In genomic region chr5:42216904-42217303, GRCh38 we compare ENCODE assay signal across 23 cellular contexts.
DNase-seq lines count a peak whose midpoint lies in the region; ATAC-seq, FAIRE-seq and TF ChIP-seq lines count a peak whose summit lies in the region.
"Had no signal": no experiment of that assay in that cellular context is flagged by ENCODE, and none has a peak within 500 bp of the region (broad histone marks: within the 10 kb centered on the region; RNA-seq: fewer than 3 reads in every experiment).

No MANE protein-coding gene starts in this region.

- RAD21 ChIA-PET in GM12878 (lab: Charles Lee; ENCODE audit: unreplicated experiment) = no interaction called here

- no peaks in the 10 kb centered on the region for H3F3A ChIP-seq in MM.1S (ENCODE audit: insufficient read depth, low read length)

- TF ChIP-seq EP300 in GM12878 (IDR thresholded peaks at IDR 0.05; ENCODE audit: borderline replicate concordance in 1 of 2, control insufficient read depth in 1 of 2, low read depth in 2 of 2, low read length in 2 of 2) = no peak

- BruUV-seq in GM12878 (replicated peaks; lab: Mats Ljungman, UMichigan) = no TSS peak

- no peak overlapping the region for H3K9ac ChIP-seq in MM.1S (ENCODE audit: low read length)
- H3K9ac ChIP-seq in GM12878 (ENCODE audit: control insufficient read depth, insufficient read depth, low read length) = no peak overlapping the region
- H3K9ac ChIP-seq: BLaER1 had no signal

- no peak for TF ChIP-seq CTCF in MM.1S (IDR thresholded peaks at IDR 0.05; ENCODE audit: low read length)
- TF ChIP-seq CTCF in GM12878 (IDR thresholded peaks at IDR 0.05 in 2 of 3, conservative IDR thresholded peaks at IDR 0.05 in 1 of 3; ENCODE audit: control insufficient read depth in 2 of 3, extremely low read depth in 1 of 3, insufficient read depth in 1 of 3, low read depth in 3 of 3, low read length in 3 of 3) = no peak

- H4K20me1 ChIP-seq in MM.1S (ENCODE audit: insufficient read depth, low read length) = no peaks in the 10 kb centered on the region
- no peaks in the 10 kb centered on the region for H4K20me1 ChIP-seq in GM12878 (ENCODE audit: control insufficient read depth, insufficient read depth)
- H4K20me1 ChIP-seq: BLaER1 had no signal

- in situ Hi-C loops in GM12878 (cut with MboI) = no loop called here

- TF ChIP-seq RAD21 in GM12878 (IDR thresholded peaks at IDR 0.05; ENCODE audit: insufficient read depth, low read depth, low read length) = no peak

- no peaks in the 10 kb centered on the region for H3K4me1 ChIP-seq in MM.1S (ENCODE audit: low read length)
- no peaks in the 10 kb centered on the region for H3K4me1 ChIP-seq in GM12878 (ENCODE audit: control insufficient read depth, insufficient read depth, low read length)
- H3K4me1 ChIP-seq: BE2C, BLaER1, Caco-2 had no signal

- H3K9me3 ChIP-seq in MM.1S (replicated peaks; ENCODE audit: insufficient read depth, low read length) (no peaks in the 10 kb centered on the region), GM12878 (replicated peaks; ENCODE audit: control insufficient read depth, insufficient read depth, low read length) (no peaks in the 10 kb centered on the region)
- H3K9me3 ChIP-seq: BE2C, BLaER1, Caco-2 had no signal

- WGBS in GM12878 (ENCODE audit: insufficient coverage, insufficient replicate concordance, low lambda C conversion rate, missing lambda C conversion rate) = 18% methylated on average over 4 of the region's 4 CpGs

- DNase-seq in MM.1S = peak; percentile 16
- DNase-seq in GM12878 (ENCODE audit: low read depth, low spot score) = no peak
- DNase-seq in ureter (ENCODE audit: low spot score) = no peak
- no peak for DNase-seq in SW480 (ENCODE audit: low spot score)
- no peak for DNase-seq in COLO829 (ENCODE audit: low spot score)
- DNase-seq: 8988T; ACHN; BE2C; C1 segment of cervical spinal cord; Caco-2; Calu3; CD4-positive, alpha-beta memory T cell; CD4-positive, CD25-positive, alpha-beta regulatory T cell; CD8-positive, alpha-beta memory T cell; DMS79 treated with DMSO at 0.1 percent for 48 hours; GF-D8 had no signal

- intact Hi-C loops in GM12878 (cut with micrococcal nuclease; ENCODE audit: unreplicated experiment) = no loop called here

- POLR2A ChIA-PET in GM12878 (lab: Charles Lee) = no interaction called here

- H3K4me3 ChIP-seq in MM.1S (ENCODE audit: low read length) (no peak overlapping the region), GM12878 (no peak overlapping the region)
- H3K4me3 ChIP-seq: BLaER1 had no signal

- no peak for FAIRE-seq in GM12878 (lab: Jason Lieb, UNC)
- FAIRE-seq: A204.1, D721Med, G401.6, GM12892, GM18507 had no signal

- no peak overlapping the region for H3K27ac ChIP-seq in MM.1S (ENCODE audit: low read length)
- no peak overlapping the region for H3K27ac ChIP-seq in GM12878 (ENCODE audit: control insufficient read depth, insufficient read depth)
- H3K27ac ChIP-seq: BLaER1 had no signal

- H3K36me3 ChIP-seq in MM.1S (replicated peaks; ENCODE audit: insufficient read depth, low read length) = no peaks in the 10 kb centered on the region
- no peaks in the 10 kb centered on the region for H3K36me3 ChIP-seq in GM12878 (ENCODE audit: control insufficient read depth in 2 of 2, insufficient read depth in 2 of 2, low read length in 1 of 2)
- H3K36me3 ChIP-seq: BE2C, BLaER1 had no signal

- no peaks in the 10 kb centered on the region for H3K9me2 ChIP-seq in MM.1S (replicated peaks; ENCODE audit: insufficient read depth, low read length)

- H3K4me2 ChIP-seq in MM.1S (ENCODE audit: low read depth, low read length) (no peak overlapping the region), GM12878 (ENCODE audit: control insufficient read depth, insufficient read depth) (no peak overlapping the region)
- H3K4me2 ChIP-seq: BLaER1 had no signal

- no peak overlapping the region for H2AFZ ChIP-seq in MM.1S (ENCODE audit: low read length)
- no peak overlapping the region for H2AFZ ChIP-seq in GM12878 (ENCODE audit: control insufficient read depth, low read depth, low read length)

- no peaks in the 10 kb centered on the region for H3K79me2 ChIP-seq in MM.1S (ENCODE audit: low read length)
- no peaks in the 10 kb centered on the region for H3K79me2 ChIP-seq in GM12878 (ENCODE audit: control insufficient read depth, insufficient read depth, low read length)

- CTCF ChIA-PET in GM12878 (lab: Yijun Ruan, JAX) = no interaction called here

- no peaks in the 10 kb centered on the region for H3K27me3 ChIP-seq in MM.1S (replicated peaks; ENCODE audit: insufficient read depth, low read length)
- no peaks in the 10 kb centered on the region for H3K27me3 ChIP-seq in GM12878 (replicated peaks in 1 of 2; ENCODE audit: control insufficient read depth in 2 of 2, insufficient read depth in 2 of 2, low read length in 1 of 2)
- H3K27me3 ChIP-seq: BE2C, BLaER1 had no signal

- no peak for TF ChIP-seq POLR2A in GM12878 (IDR thresholded peaks at IDR 0.05; ENCODE audit: low read depth, low read length)

- ATAC-seq in GM18868 (IDR thresholded peaks at IDR 0.05; ENCODE audit: unreplicated experiment) = peak; percentile 48
- ATAC-seq in GM12878 = peak; percentile 63

- SMC1A ChIA-PET in GM12878 (lab: Charles Lee; ENCODE audit: uncharacterized antibody, unreplicated experiment) = no interaction called here

TF ChIP-seq in GM12878, 131 proteins besides CTCF, POLR2A, EP300 and RAD21:
- TF ChIP-seq ZSCAN29 (IDR thresholded peaks at IDR 0.05) = no peak
- no peak for TF ChIP-seq USF2 (IDR thresholded peaks at IDR 0.05; ENCODE audit: borderline replicate concordance, low read depth, low read length)
- no peak for TF ChIP-seq RELA (IDR thresholded peaks at IDR 0.05; ENCODE audit: borderline replicate concordance, partially characterized antibody)
- no peak for TF ChIP-seq YY1 (IDR thresholded peaks at IDR 0.05; ENCODE audit: low read depth, low read length)
- TF ChIP-seq STAT3 (IDR thresholded peaks at IDR 0.05; ENCODE audit: low read depth, low read length) = no peak
- TF ChIP-seq FOS (IDR thresholded peaks at IDR 0.05; ENCODE audit: borderline replicate concordance, extremely low read depth, insufficient read length) = no peak
- TF ChIP-seq ZNF217 (IDR thresholded peaks at IDR 0.05) = no peak
- TF ChIP-seq SKIL (IDR thresholded peaks at IDR 0.05; ENCODE audit: low read depth, poor library complexity, severe bottlenecking) = no peak
